ENCODE assay signal across 31 cellular contexts in genomic region chr18:25261768-25262167, GRCh38.
"Had no signal": no experiment of that assay in that cellular context is flagged by ENCODE, and none has a peak within 500 bp of the region (broad histone marks: within the 10 kb centered on the region; RNA-seq: fewer than 3 reads in every experiment).

No MANE protein-coding gene starts in this region.

- H3K36me3 ChIP-seq: adrenal gland, breast epithelium, SJCRH30 had no signal

- H3K27me3 Mint-ChIP-seq: activated CD4-positive, alpha-beta memory T cell treated with anti-CD3 and anti-CD28 coated beads, Interleukin-2, amount 10 ng/mL, durations not matched to agents 7 days and 5 days had no signal

- H3K36me3 Mint-ChIP-seq: activated naive CD8-positive, alpha-beta T cell treated with anti-CD3 and anti-CD28 coated beads, Interleukin-2, amount 10 ng/mL, durations not matched to agents 7 days and 5 days had no signal

- H3K4me3 ChIP-seq: adrenal gland, breast epithelium, SJCRH30 had no signal

- DNase-seq: activated CD4-positive, alpha-beta memory T cell treated with anti-CD3 and anti-CD28 coated beads, Interleukin-2, amount 10 ng/mL, durations not matched to agents 7 days and 5 days; activated CD4-positive, alpha-beta T cell treated with anti-CD3 and anti-CD28 coated beads for 36 hours; activated CD4-positive, alpha-beta T cell treated with anti-CD3 and anti-CD28 coated beads, Interleukin-2, amount 50 U/mL, for 1 hour; activated naive CD4-positive, alpha-beta T cell treated with anti-CD3 and anti-CD28 coated beads, Interleukin-2, amount 50 U/mL, for 16 hours; activated naive CD8-positive, alpha-beta T cell treated with anti-CD3 and anti-CD28 coated beads, Interleukin-2, amount 10 ng/mL, durations not matched to agents 7 days and 5 days; activated T-cell treated with anti-CD3 and anti-CD28 coated beads for 4 hours; activated T-cell treated with anti-CD3 and anti-CD28 coated beads, Interleukin-2, amount 50 U/mL, for 72 hours; adrenal gland; anterior cingulate cortex; central memory CD4-positive, alpha-beta T cell; Kasumi-1; KBM-7; NCI-H1092; NCI-H1417; NCI-H1694; NCI-H2029; NCI-H2107; NCI-H2171 treated with DMSO at 0.1 percent for 48 hours; NCI-H226; NCI-H510A; NCI-H526 treated with DMSO at 0.1 percent for 48 hours; NCI-H82; Right ventricle myocardium superior; RPMI8226; SJCRH30; SK-N-SH; T-helper 1 cell had no signal

- ATAC-seq: activated CD4-positive, alpha-beta T cell treated with anti-CD3 and anti-CD28 coated beads for 36 hours; activated T-cell treated with anti-CD3 and anti-CD28 coated beads, Interleukin-2, amount 50 U/mL, for 72 hours; Panc1 had no signal

- H3K27me3 ChIP-seq: adrenal gland, breast epithelium, SJCRH30 had no signal

- H3K27ac ChIP-seq: adrenal gland, breast epithelium, SJCRH30, VCaP had no signal

- H3K27ac Mint-ChIP-seq: activated CD4-positive, alpha-beta memory T cell treated with anti-CD3 and anti-CD28 coated beads, Interleukin-2, amount 10 ng/mL, durations not matched to agents 7 days and 5 days; activated CD4-positive, alpha-beta T cell treated with anti-CD3 and anti-CD28 coated beads for 36 hours; activated naive CD8-positive, alpha-beta T cell treated with anti-CD3 and anti-CD28 coated beads, Interleukin-2, amount 10 ng/mL, durations not matched to agents 7 days and 5 days; activated T-cell treated with anti-CD3 and anti-CD28 coated beads, Interleukin-2, amount 50 U/mL, for 72 hours; activated T-helper 2 cell treated with anti-CD3 and anti-CD28 coated beads, Interferon-gamma antibody, Interleukin-2, Interleukin-4, amounts not matched to agents 10 μg/mL and 5 μg/mL and 100 μg/mL, durations not matched to agents 14 hours and 24 hours and 36 hours had no signal

- H3K4me3 Mint-ChIP-seq: activated CD4-positive, alpha-beta memory T cell treated with anti-CD3 and anti-CD28 coated beads, Interleukin-2, amount 10 ng/mL, durations not matched to agents 7 days and 5 days; activated CD4-positive, alpha-beta T cell treated with anti-CD3 and anti-CD28 coated beads for 36 hours; activated naive CD8-positive, alpha-beta T cell treated with anti-CD3 and anti-CD28 coated beads, Interleukin-2, amount 10 ng/mL, durations not matched to agents 7 days and 5 days; activated T-cell treated with anti-CD3 and anti-CD28 coated beads, Interleukin-2, amount 50 U/mL, for 72 hours had no signal

- H3K9me3 ChIP-seq: adrenal gland, breast epithelium, SJCRH30, SK-N-SH had no signal

- H3K4me1 Mint-ChIP-seq: activated CD4-positive, alpha-beta memory T cell treated with anti-CD3 and anti-CD28 coated beads, Interleukin-2, amount 10 ng/mL, durations not matched to agents 7 days and 5 days; activated naive CD8-positive, alpha-beta T cell treated with anti-CD3 and anti-CD28 coated beads, Interleukin-2, amount 10 ng/mL, durations not matched to agents 7 days and 5 days had no signal

- H3K4me1 ChIP-seq: breast epithelium, SJCRH30 had no signal

- H3K9me3 Mint-ChIP-seq: activated CD4-positive, alpha-beta memory T cell treated with anti-CD3 and anti-CD28 coated beads, Interleukin-2, amount 10 ng/mL, durations not matched to agents 7 days and 5 days; activated naive CD8-positive, alpha-beta T cell treated with anti-CD3 and anti-CD28 coated beads, Interleukin-2, amount 10 ng/mL, durations not matched to agents 7 days and 5 days; activated T-helper 2 cell treated with anti-CD3 and anti-CD28 coated beads, Interferon-gamma antibody, Interleukin-2, Interleukin-4, amounts not matched to agents 10 μg/mL and 5 μg/mL and 100 μg/mL, durations not matched to agents 14 hours and 24 hours and 36 hours had no signal
